Comparison of ENCODE assay signal across 8 cellular contexts in the genomic region with DNA sequence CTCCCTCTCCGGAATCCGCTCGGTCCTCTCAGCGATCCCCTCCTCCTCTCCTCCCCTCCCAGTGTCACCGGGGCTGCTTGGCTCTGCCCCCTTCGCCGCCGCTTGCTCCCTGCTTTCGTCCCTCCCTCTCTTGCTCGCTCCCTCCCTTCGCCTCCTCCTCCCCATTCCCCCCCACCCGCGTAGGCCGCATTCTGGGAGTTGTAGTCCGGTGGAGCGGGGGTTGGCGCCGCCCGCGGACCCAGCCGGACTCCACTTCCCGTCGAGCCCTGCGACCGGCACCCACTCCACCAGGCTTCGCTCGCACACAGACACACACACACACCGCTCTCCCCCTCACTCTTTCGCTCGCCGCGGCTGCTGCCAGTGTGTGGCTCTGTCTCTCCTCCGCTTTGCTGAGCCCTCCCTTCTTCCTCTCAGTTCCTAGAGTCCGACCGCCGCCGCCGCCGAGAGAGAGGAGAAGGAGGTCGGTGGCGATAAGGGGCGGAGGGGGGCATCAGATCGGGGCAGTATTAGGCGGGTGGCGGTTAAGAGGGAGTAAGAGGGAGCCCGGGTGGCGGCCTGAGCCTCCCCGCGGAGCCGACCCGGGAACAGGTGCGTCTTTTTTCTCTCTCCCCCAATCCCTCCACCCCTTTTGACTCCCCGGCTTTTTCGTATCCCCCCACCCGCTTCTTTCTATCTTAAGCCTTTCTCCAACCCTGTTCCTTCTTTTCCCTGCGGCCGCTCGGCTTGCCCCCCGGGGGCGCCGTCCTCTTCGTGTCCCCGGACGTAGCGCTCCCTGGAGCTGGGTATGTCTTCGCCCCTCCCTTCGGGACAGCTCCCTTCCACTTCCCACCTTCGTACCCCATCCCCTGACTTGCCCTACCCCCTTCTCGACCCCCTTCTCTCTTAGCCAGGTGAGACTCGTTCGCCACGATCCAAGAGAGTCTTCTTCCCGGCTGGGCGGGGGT. TPM values are rescaled to one million over a fixed set of nuclear protein-coding genes. Genes with fewer than 3 reads are reported as not detected.
DNase-seq lines count a peak whose midpoint lies in the region; ATAC-seq, FAIRE-seq and TF ChIP-seq lines count a peak whose summit lies in the region.

A gene with protein sequence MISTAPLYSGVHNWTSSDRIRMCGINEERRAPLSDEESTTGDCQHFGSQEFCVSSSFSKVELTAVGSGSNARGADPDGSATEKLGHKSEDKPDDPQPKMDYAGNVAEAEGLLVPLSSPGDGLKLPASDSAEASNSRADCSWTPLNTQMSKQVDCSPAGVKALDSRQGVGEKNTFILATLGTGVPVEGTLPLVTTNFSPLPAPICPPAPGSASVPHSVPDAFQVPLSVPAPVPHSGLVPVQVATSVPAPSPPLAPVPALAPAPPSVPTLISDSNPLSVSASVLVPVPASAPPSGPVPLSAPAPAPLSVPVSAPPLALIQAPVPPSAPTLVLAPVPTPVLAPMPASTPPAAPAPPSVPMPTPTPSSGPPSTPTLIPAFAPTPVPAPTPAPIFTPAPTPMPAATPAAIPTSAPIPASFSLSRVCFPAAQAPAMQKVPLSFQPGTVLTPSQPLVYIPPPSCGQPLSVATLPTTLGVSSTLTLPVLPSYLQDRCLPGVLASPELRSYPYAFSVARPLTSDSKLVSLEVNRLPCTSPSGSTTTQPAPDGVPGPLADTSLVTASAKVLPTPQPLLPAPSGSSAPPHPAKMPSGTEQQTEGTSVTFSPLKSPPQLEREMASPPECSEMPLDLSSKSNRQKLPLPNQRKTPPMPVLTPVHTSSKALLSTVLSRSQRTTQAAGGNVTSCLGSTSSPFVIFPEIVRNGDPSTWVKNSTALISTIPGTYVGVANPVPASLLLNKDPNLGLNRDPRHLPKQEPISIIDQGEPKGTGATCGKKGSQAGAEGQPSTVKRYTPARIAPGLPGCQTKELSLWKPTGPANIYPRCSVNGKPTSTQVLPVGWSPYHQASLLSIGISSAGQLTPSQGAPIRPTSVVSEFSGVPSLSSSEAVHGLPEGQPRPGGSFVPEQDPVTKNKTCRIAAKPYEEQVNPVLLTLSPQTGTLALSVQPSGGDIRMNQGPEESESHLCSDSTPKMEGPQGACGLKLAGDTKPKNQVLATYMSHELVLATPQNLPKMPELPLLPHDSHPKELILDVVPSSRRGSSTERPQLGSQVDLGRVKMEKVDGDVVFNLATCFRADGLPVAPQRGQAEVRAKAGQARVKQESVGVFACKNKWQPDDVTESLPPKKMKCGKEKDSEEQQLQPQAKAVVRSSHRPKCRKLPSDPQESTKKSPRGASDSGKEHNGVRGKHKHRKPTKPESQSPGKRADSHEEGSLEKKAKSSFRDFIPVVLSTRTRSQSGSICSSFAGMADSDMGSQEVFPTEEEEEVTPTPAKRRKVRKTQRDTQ (N-terminal part only) (plus strand): TSS at position 336 of the 947 bp plus-strand sequence. CDS start 22,597 bp downstream, outside the sequence.

- FAIRE-seq in D721Med (lab: Jason Lieb, UNC) (no peak), HTR-8/SVneo (lab: Jason Lieb, UNC) (peak; percentile 4)

- H3K9ac ChIP-seq in endodermal cell (ENCODE audit: extremely low read depth, low read length, poor library complexity, severe bottlenecking): no peak within 1 kb of the TSS

- no peaks in the 10 kb centered on the region for H3K4me1 ChIP-seq in endodermal cell (ENCODE audit: control insufficient read depth, insufficient read depth, low read length)

- H3K4me3 ChIP-seq in endodermal cell (ENCODE audit: low read length): peak within 1 kb of the TSS; percentile 78

- H3K27me3 Mint-ChIP-seq in activated CD8-positive, alpha-beta memory T cell treated with anti-CD3 and anti-CD28 coated beads, Interleukin-2, amount 10 ng/mL, durations not matched to agents 7 days and 5 days: no peaks in the 10 kb centered on the region
- peaks cover 55% of the 10 kb centered on the region for H3K27me3 Mint-ChIP-seq in endodermal cell (ENCODE audit: insufficient read depth)

- TF ChIP-seq CTCF in D721Med (IDR thresholded peaks at IDR 0.05; ENCODE audit: insufficient read depth, missing control alignments): no peak
- no peak for TF ChIP-seq CTCF in endodermal cell (conservative IDR thresholded peaks at IDR 0.05)

- CTCF ChIA-PET in activated CD8-positive, alpha-beta memory T cell treated with anti-CD3 and anti-CD28 coated beads, Interleukin-2, amount 10 ng/mL, durations not matched to agents 7 days and 5 days (lab: Charles Lee): interaction anchor here (0.6 to 0.7 kb wide), 2 partner anchors 341 to 348 kb away, joined by 3 read pairs; no protein-coding TSS in a partner anchor

- H3K9me3 ChIP-seq in endodermal cell (ENCODE audit: control insufficient read depth, low read length): no peaks in the 10 kb centered on the region

- ATAC-seq in GM21423 (IDR thresholded peaks at IDR 0.05; ENCODE audit: unreplicated experiment): peak; percentile 87
- peak; percentile 88 for ATAC-seq in activated CD8-positive, alpha-beta memory T cell treated with anti-CD3 and anti-CD28 coated beads, Interleukin-2, amount 10 ng/mL, durations not matched to agents 7 days and 5 days

- H3K9me3 Mint-ChIP-seq in activated CD8-positive, alpha-beta memory T cell treated with anti-CD3 and anti-CD28 coated beads, Interleukin-2, amount 10 ng/mL, durations not matched to agents 7 days and 5 days (ENCODE audit: low read depth): no peaks in the 10 kb centered on the region
- H3K9me3 Mint-ChIP-seq in endodermal cell: peaks cover 45% of the 10 kb centered on the region

- whole genome bisulfite sequencing in endodermal cell (ENCODE audit: insufficient coverage in 1 of 2, insufficient read length in 1 of 2), 2 experiments: 1% methylated on average over 55 of the region's 74 CpGs; no CpG with 5 or more reads in 1 of the 2 experiments

- peaks cover 17% of the 10 kb centered on the region for H3K27me3 ChIP-seq in endodermal cell (ENCODE audit: control insufficient read depth, insufficient read depth, low read length, poor library complexity, severe bottlenecking)

- DNase-seq in D721Med (ENCODE audit: insufficient read length, low spot score) (peak; percentile 74), HTR-8/SVneo (ENCODE audit: insufficient read length, low spot score) (peak; percentile 69), NOMO-1 (lab: John Stamatoyannopoulos, UW; ENCODE audit: unreplicated experiment in 2 of 2) (peak; percentile 86 to 87), endodermal cell (peak; percentile 95), mesenteric fat pad (ENCODE audit: low spot score) (peak; percentile 94)
- peak; percentile 94 for DNase-seq in activated CD8-positive, alpha-beta memory T cell treated with anti-CD3 and anti-CD28 coated beads, Interleukin-2, amount 10 ng/mL, durations not matched to agents 7 days and 5 days
- peak; percentile 76 to 83 for DNase-seq in stimulated activated CD8-positive, alpha-beta memory T cell treated with anti-CD3 and anti-CD28 coated beads, Interleukin-15, amount 100 ng/mL, for 4 hours (ENCODE audit: low read depth in 2 of 2)

- H3K36me3 ChIP-seq in endodermal cell (ENCODE audit: control insufficient read depth, insufficient read depth, low read length): no peaks in the 10 kb centered on the region

- H3K4me1 Mint-ChIP-seq in activated CD8-positive, alpha-beta memory T cell treated with anti-CD3 and anti-CD28 coated beads, Interleukin-2, amount 10 ng/mL, durations not matched to agents 7 days and 5 days: peaks cover 21% of the 10 kb centered on the region
- peaks cover 5% of the 10 kb centered on the region for H3K4me1 Mint-ChIP-seq in endodermal cell

- H3K27ac ChIP-seq in endodermal cell (ENCODE audit: low read depth, low read length): no peak within 1 kb of the TSS

- no peaks in the 10 kb centered on the region for H3K36me3 Mint-ChIP-seq in activated CD8-positive, alpha-beta memory T cell treated with anti-CD3 and anti-CD28 coated beads, Interleukin-2, amount 10 ng/mL, durations not matched to agents 7 days and 5 days
- peaks cover 3% of the 10 kb centered on the region for H3K36me3 Mint-ChIP-seq in endodermal cell (ENCODE audit: low read depth)

- no peak within 1 kb of the TSS for H3K4me3 Mint-ChIP-seq in activated CD8-positive, alpha-beta memory T cell treated with anti-CD3 and anti-CD28 coated beads, Interleukin-2, amount 10 ng/mL, durations not matched to agents 7 days and 5 days
- H3K4me3 Mint-ChIP-seq in endodermal cell: no peak within 1 kb of the TSS

- peak within 1 kb of the TSS; percentile 74 for H3K27ac Mint-ChIP-seq in activated CD8-positive, alpha-beta memory T cell treated with anti-CD3 and anti-CD28 coated beads, Interleukin-2, amount 10 ng/mL, durations not matched to agents 7 days and 5 days
- peak within 1 kb of the TSS; percentile 48 for H3K27ac Mint-ChIP-seq in endodermal cell

RNA-seq across cellular contexts. Expression of the gene that starts here (rescaled TPM):
- 10 to 100 TPM in 1 of 2 experiments, 1 to 10 TPM in 1; 9.1 to 10.2 TPM for total RNA-seq in activated CD8-positive, alpha-beta memory T cell treated with anti-CD3 and anti-CD28 coated beads, Interleukin-2, amount 10 ng/mL, durations not matched to agents 7 days and 5 days
- total RNA-seq in endodermal cell (10 to 100 TPM; 24.5 to 29.9 TPM), mesenteric fat pad (42.5 TPM)
- polyA plus RNA-seq in endodermal cell (2013, experiment 1 of 2): 22.2 TPM
- polyA plus RNA-seq in endodermal cell (2013, experiment 2 of 2): 20.2 TPM
